In the genomic region with DNA sequence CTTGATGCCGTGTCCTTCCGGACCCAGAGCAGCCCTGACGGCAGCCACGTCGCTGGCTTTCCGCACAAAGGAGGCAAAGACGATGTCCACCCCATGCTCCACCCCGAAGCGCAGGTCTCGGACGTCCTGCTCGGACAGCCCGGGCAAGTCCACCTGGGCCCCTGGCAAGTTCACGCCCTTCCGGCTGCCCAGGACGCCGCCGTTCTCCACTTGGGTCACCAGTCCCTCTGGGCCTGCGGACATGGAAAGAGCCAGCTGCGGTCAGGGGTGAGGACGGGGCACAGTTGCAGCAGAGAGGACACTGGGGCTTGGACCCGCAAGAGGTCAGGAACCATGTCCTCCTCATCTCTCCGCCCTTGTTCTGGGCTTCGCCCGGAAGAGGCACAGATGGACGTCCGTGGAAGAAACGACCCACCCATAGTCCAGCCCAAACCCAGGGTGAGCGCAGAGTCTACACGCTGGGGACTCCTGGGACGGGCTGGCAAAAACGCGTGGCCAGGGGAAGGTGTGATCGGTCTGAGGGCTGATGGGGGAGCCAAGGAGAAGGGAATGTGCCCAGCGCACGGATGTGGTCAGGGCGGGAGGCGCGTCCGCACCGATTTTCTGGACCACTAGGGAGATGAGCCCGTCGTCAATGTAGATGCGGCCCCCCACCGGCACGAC, we compare ENCODE assay signal across 1 cellular context.
TF ChIP-seq lines count a peak whose summit lies in the region.

No MANE protein-coding gene starts in this region.

TF ChIP-seq in K562, 482 proteins besides CTCF, POLR2A, EP300 and RAD21:
- TF ChIP-seq TEAD4 (IDR thresholded peaks at IDR 0.05; ENCODE audit: low read length) (no peak), TEAD4 (CRISPR knock-in tag; IDR thresholded peaks at IDR 0.05; ENCODE audit: borderline replicate concordance) (no peak)
TF ChIP-seq in K562: peak in this region for 0.
